8 cellular contexts compared by ENCODE assay signal in the genomic region with DNA sequence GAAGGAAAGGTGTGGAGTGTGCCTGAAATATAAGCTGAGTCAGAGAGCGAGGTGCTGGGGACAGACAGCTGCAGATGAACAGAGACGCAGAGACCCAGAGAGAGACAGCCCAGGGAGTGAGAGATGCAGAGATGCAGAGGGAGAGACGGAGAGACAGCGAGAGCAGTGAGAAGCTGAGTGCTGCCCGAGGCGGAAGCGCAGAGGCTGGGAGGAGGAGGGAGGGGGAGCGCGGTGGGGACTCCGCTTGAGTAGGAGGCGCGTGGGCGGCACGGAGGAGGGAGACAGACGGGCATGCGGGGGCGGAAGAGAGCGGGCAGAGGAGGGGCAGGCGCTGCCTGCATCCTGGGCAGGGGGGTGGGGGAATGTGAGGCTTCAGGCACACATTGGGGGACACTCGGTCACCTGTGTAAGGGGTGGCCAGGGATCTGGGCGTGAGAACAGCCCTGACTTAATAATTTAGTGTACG. TPM values are rescaled to one million over a fixed set of nuclear protein-coding genes. Genes with fewer than 3 reads are reported as not detected.
A peak's percentile ranks its signal among the peaks of the same experiment; 100 is the strongest.
DNase-seq lines count a peak whose midpoint lies in the region; ATAC-seq and TF ChIP-seq lines count a peak whose summit lies in the region.

No MANE protein-coding gene starts in this region.

- H3K36me3 ChIP-seq in HUES48 (ENCODE audit: control insufficient read depth, insufficient read depth, low read length) (no peaks in the 10 kb centered on the region), testis (ENCODE audit: low read depth, missing control alignments) (no peaks in the 10 kb centered on the region)

- ATAC-seq in T-cell (replicated peaks in 1 of 4) (peak; percentile 87 to 92 (median 89)), omental fat pad (ENCODE audit: low FRiP score) (no peak), HG03280 (IDR thresholded peaks at IDR 0.05; ENCODE audit: unreplicated experiment) (no peak)

- H3K27me3 ChIP-seq in HUES48 (ENCODE audit: control insufficient read depth, insufficient read depth, low read length), result peaks cover 19% of the 10 kb centered on the region
- H3K27me3 ChIP-seq in testis, result no peaks in the 10 kb centered on the region

- POLR2A ChIA-PET in T-cell (lab: Charles Lee), result no interaction called here

- intact Hi-C loops in testis (cut with DNase I; ENCODE audit: low total_unique reads), result no loop called here

- no peaks in the 10 kb centered on the region for H3K9me3 ChIP-seq in HUES48 (ENCODE audit: control insufficient read depth, insufficient read depth, low read length)
- H3K9me3 ChIP-seq in testis, result no peaks in the 10 kb centered on the region

- H3K9me3 Mint-ChIP-seq in T-cell (no peaks in the 10 kb centered on the region), mesothelial cell of epicardium (no peaks in the 10 kb centered on the region)

- H3K4me3 Mint-ChIP-seq in T-cell, result peak overlapping the region; percentile 52 to 87 (median 63)
- peak overlapping the region; percentile 18 for H3K4me3 Mint-ChIP-seq in mesothelial cell of epicardium

- no peak overlapping the region for H3K9ac ChIP-seq in HUES48 (ENCODE audit: low read depth, low read length)

- H3K27ac ChIP-seq in HUES48 (ENCODE audit: low read depth, low read length) (no peak overlapping the region), angular gyrus (ENCODE audit: low read depth, low read length) (peak overlapping the region; percentile 57), testis (no peak overlapping the region)

- H3K27ac Mint-ChIP-seq in T-cell, result no peak overlapping the region
- no peak overlapping the region for H3K27ac Mint-ChIP-seq in mesothelial cell of epicardium

- WGBS in testis, 2 donors, result 2% methylated on average over 18 to 22 of the region's 22 CpGs

- H3K4me1 Mint-ChIP-seq in T-cell (peaks cover 41 to 52% (median 46%) of the 10 kb centered on the region in 3 donors), mesothelial cell of epicardium (peaks cover 17% of the 10 kb centered on the region)

- H3K27me3 Mint-ChIP-seq in T-cell (peaks cover 61 to 65% of the 10 kb centered on the region in 2 donors), mesothelial cell of epicardium (ENCODE audit: low read depth) (peaks cover 94% of the 10 kb centered on the region)

- H3K4me1 ChIP-seq in HUES48 (ENCODE audit: control insufficient read depth, insufficient read depth, low read length) (peaks cover 10% of the 10 kb centered on the region; the same call in 1 of the 2 replicates), testis (peaks cover 14% of the 10 kb centered on the region)

- no peak for TF ChIP-seq CTCF in mesothelial cell of epicardium (IDR thresholded peaks at IDR 0.05; ENCODE audit: unreplicated experiment)
- TF ChIP-seq CTCF in testis (IDR thresholded peaks at IDR 0.05), result no peak
- TF ChIP-seq CTCF in omental fat pad (IDR thresholded peaks at IDR 0.05), result no peak

- H3K36me3 Mint-ChIP-seq in T-cell, result no peaks in the 10 kb centered on the region
- H3K36me3 Mint-ChIP-seq in mesothelial cell of epicardium, result no peaks in the 10 kb centered on the region

- TF ChIP-seq POLR2A in testis (IDR thresholded peaks at IDR 0.05), result no peak

- CTCF ChIA-PET in T-cell (lab: Charles Lee), result interaction anchor here in 1 of 2 donors (0.5 to 1.8 kb wide), 4 partner anchors 9 to 149 kb away, joined by 3 to 8 read pairs (median 4); no protein-coding TSS in a partner anchor

- DNase-seq in AG20443 (ENCODE audit: low spot score) (peak; percentile 45), T-cell (peak; percentile 43 to 82 (median 72)), mesothelial cell of epicardium (ENCODE audit: low spot score in 2 of 2, unreplicated experiment in 2 of 2) (peak in 1 of 2 experiments; percentile 70), testis (peak; percentile 87), omental fat pad (ENCODE audit: low spot score) (no peak)

- peak overlapping the region; percentile 28; the same call in 1 of the 2 replicates for H3K4me3 ChIP-seq in HUES48 (ENCODE audit: low read depth, low read length)
- no peak overlapping the region for H3K4me3 ChIP-seq in testis

RNA-seq across cellular contexts. Expression of gene SLC8A2, which starts 25.7 kb away (rescaled TPM):
- not detected for total RNA-seq in T-cell
- total RNA-seq in mesothelial cell of epicardium, result 2.2 to 3.7 TPM (median 2.5 TPM) in 3 replicates
- total RNA-seq in testis, result 10 to 100 TPM in 1 of 2 donors, 1 to 10 TPM in 1; 5.0 to 12.9 TPM
- polyA plus RNA-seq in testis (ENCODE audit: insufficient read depth, low read depth, low replicate concordance), result 4.2 TPM
- total RNA-seq in omental fat pad, result 1 to 10 TPM in 1 of 4 donors, under 1 TPM in 2, not detected in 1; 0.19 to 1.4 (median 0.47) TPM

RNA-seq across cellular contexts. Expression of gene MEIS3, which starts 26.6 kb away (rescaled TPM):
- total RNA-seq in T-cell (under 1 TPM in 3 of 5 donors, not detected in 2; 0.32 to 0.69 (median 0.54) TPM), mesothelial cell of epicardium (268 to 277 TPM (median 273 TPM) in 3 replicates), testis (10 to 100 TPM; 12.5 to 21.3 TPM), omental fat pad (10 to 100 TPM in 2 of 4 donors, 1 to 10 TPM in 2; 7.3 to 17.2 (median 11.6) TPM)
- 17.4 TPM for polyA plus RNA-seq in testis (ENCODE audit: insufficient read depth, low read depth, low replicate concordance)

RNA-seq across cellular contexts. Expression of gene KPTN, which starts 38.0 kb away (rescaled TPM):
- total RNA-seq in T-cell (1 to 10 TPM; 2.8 to 5.8 (median 5.4) TPM), mesothelial cell of epicardium (18.4 to 20.4 TPM (median 20.1 TPM) in 3 replicates), testis (10 to 100 TPM; 12.9 to 30.0 TPM), omental fat pad (1 to 10 TPM; 4.4 to 7.6 (median 5.5) TPM)
- 13.5 TPM for polyA plus RNA-seq in testis (ENCODE audit: insufficient read depth, low read depth, low replicate concordance)

Comparison
In these comparisons a context has a peak if more than half of its experiments do, and no peak if none do; other contexts are left out.
1. ATAC-seq: peak in T-cell (4 of 4); none in omental fat pad (single experiment) and HG03280 (single experiment).
2. RNA of gene MEIS3, which starts 26.6 kb away (total RNA-seq): 268 to 277 TPM in mesothelial cell of epicardium; 12.5 to 21.3 TPM in testis, 7.3 to 17.2 TPM in omental fat pad and 0.32 to 0.69 TPM in T-cell; every median in the first group is over 10 times any median in the second.